Comparison of ENCODE assay signal across 26 cellular contexts in genomic region chr3:195096053-195096452, GRCh38.
DNase-seq lines count a peak whose midpoint lies in the region; ATAC-seq and TF ChIP-seq lines count a peak whose summit lies in the region.
"Had no signal": no experiment of that assay in that cellular context is flagged by ENCODE, and none has a peak within 500 bp of the region (broad histone marks: within the 10 kb centered on the region; RNA-seq: fewer than 3 reads in every experiment).

No MANE protein-coding gene starts in this region.

- H3K36me3 ChIP-seq in BE2C (no peaks in the 10 kb centered on the region), neuronal stem cell (replicated peaks in 1 of 2; ENCODE audit: control insufficient read depth in 2 of 2, insufficient read depth in 2 of 2, low read length in 2 of 2) (peaks cover 0 to 2% of the 10 kb centered on the region in 2 donors)
- H3K36me3 ChIP-seq: upper lobe of left lung had no signal

- DNase-seq in BE2C (peak; percentile 1), GM12864 (ENCODE audit: low read depth) (no peak), neuronal stem cell (ENCODE audit: low spot score) (no peak), NCI-H2107 (lab: John Stamatoyannopoulos, UW) (no peak)
- no peak for DNase-seq in activated T-cell treated with anti-CD3 and anti-CD28 coated beads, Interleukin-2, amount 50 U/mL, for 4 hours
- DNase-seq: activated CD4-positive, alpha-beta T cell treated with anti-CD3 and anti-CD28 coated beads for 48 hours; activated effector memory CD4-positive, alpha-beta T cell treated with Interleukin-2 at 50 U/mL for 16 hours; activated T-cell treated with anti-CD3 and anti-CD28 coated beads for 4 hours; anterior cingulate cortex; CD4-positive, CD25-positive, alpha-beta regulatory T cell; DND-41; hippocampal formation; Karpas-422; mesenchymal stem cell; NCI-H1436 treated with DMSO at 0.1 percent for 48 hours; NCI-H2081 treated with DMSO at 0.1 percent for 48 hours; NCI-H345; stimulated activated CD4-positive, alpha-beta T cell treated with anti-CD3 and anti-CD28 coated beads, Interleukin-15, amount 100 ng/mL, for 24 hours; stimulated activated CD4-positive, alpha-beta T cell treated with anti-CD3 and anti-CD28 coated beads, Interleukin-4, amount 100 ng/mL, for 4 hours; SW 1271; upper lobe of left lung had no signal

- H4K91ac ChIP-seq in neuronal stem cell (ENCODE audit: low read depth, low read length, poor library complexity) = no peak overlapping the region

- peaks cover 16% of the 10 kb centered on the region for H3K4me1 Mint-ChIP-seq in activated T-cell treated with anti-CD3 and anti-CD28 coated beads, Interleukin-2, amount 50 U/mL, for 4 hours (ENCODE audit: low read depth)

- H3K27me3 ChIP-seq in BE2C (no peaks in the 10 kb centered on the region), neuronal stem cell (ENCODE audit: control insufficient read depth in 3 of 3, insufficient read depth in 3 of 3, low read depth in 1 of 3, low read length in 3 of 3) (no peaks in the 10 kb centered on the region)
- H3K27me3 ChIP-seq: upper lobe of left lung had no signal

- H3K79me1 ChIP-seq in neuronal stem cell (ENCODE audit: low read depth, low read length) = peaks cover 5% of the 10 kb centered on the region

- H3K4me2 ChIP-seq in neuronal stem cell (ENCODE audit: insufficient read depth, low read length, poor library complexity, severe bottlenecking) = no peak overlapping the region

- no peak overlapping the region for H3K4ac ChIP-seq in neuronal stem cell (ENCODE audit: low read length)

- H3K4me1 ChIP-seq in BE2C (peaks cover 9% of the 10 kb centered on the region), neuronal stem cell (ENCODE audit: control insufficient read depth in 2 of 2, insufficient read depth in 1 of 2, low read depth in 1 of 2, low read length in 2 of 2) (peaks cover 9 to 10% of the 10 kb centered on the region in 2 donors)

- H3K4me3 ChIP-seq in BE2C (ENCODE audit: low read depth, low read length) (no peak overlapping the region), GM12864 (ENCODE audit: low read depth, low read length) (peak overlapping the region; percentile 59; the same call in 1 of the 2 replicates), neuronal stem cell (ENCODE audit: low read length in 2 of 2) (no peak overlapping the region)
- H3K4me3 ChIP-seq: psoas muscle, upper lobe of left lung had no signal

- H3K36me3 Mint-ChIP-seq in activated T-cell treated with anti-CD3 and anti-CD28 coated beads, Interleukin-2, amount 50 U/mL, for 4 hours (ENCODE audit: insufficient read depth) = peaks cover 5% of the 10 kb centered on the region
- H3K36me3 Mint-ChIP-seq: CD4-positive, CD25-positive, alpha-beta regulatory T cell had no signal

- H3K9me3 ChIP-seq in BE2C (no peaks in the 10 kb centered on the region), neuronal stem cell (replicated peaks in 1 of 2; ENCODE audit: control insufficient read depth in 2 of 2, insufficient read depth in 1 of 2, low read depth in 1 of 2, low read length in 2 of 2) (peaks cover 0 to 2% of the 10 kb centered on the region in 2 donors)
- H3K9me3 ChIP-seq: psoas muscle, upper lobe of left lung had no signal

- H2AK5ac ChIP-seq in neuronal stem cell (ENCODE audit: low read depth, low read length) = no peak overlapping the region

- no peak overlapping the region for H2BK5ac ChIP-seq in neuronal stem cell (ENCODE audit: low read length)

- no peaks in the 10 kb centered on the region for H3K9me3 Mint-ChIP-seq in activated T-cell treated with anti-CD3 and anti-CD28 coated beads, Interleukin-2, amount 50 U/mL, for 4 hours
- H3K9me3 Mint-ChIP-seq: activated naive CD4-positive, alpha-beta T cell treated with anti-CD3 and anti-CD28 coated beads, Interleukin-2, amount 50 U/mL, for 72 hours had no signal

- H3K27ac ChIP-seq in VCaP (peak overlapping the region; percentile 98), neuronal stem cell (replicated peaks; ENCODE audit: low read length) (no peak overlapping the region)
- H3K27ac ChIP-seq: psoas muscle, upper lobe of left lung had no signal

- H2AFZ ChIP-seq in neuronal stem cell (ENCODE audit: low read length) = no peak overlapping the region

- H3K27me3 Mint-ChIP-seq in activated T-cell treated with anti-CD3 and anti-CD28 coated beads, Interleukin-2, amount 50 U/mL, for 4 hours (ENCODE audit: low read depth) = no peaks in the 10 kb centered on the region
- H3K27me3 Mint-ChIP-seq: CD4-positive, CD25-positive, alpha-beta regulatory T cell had no signal

- peak overlapping the region; percentile 7 for H3K23ac ChIP-seq in neuronal stem cell (ENCODE audit: low read depth, low read length, poor library complexity)

- no peak overlapping the region for H2BK15ac ChIP-seq in neuronal stem cell (ENCODE audit: low read length)

- TF ChIP-seq CTCF in BE2C (IDR thresholded peaks at IDR 0.05; ENCODE audit: low read depth, low read length) (no peak), GM12864 (IDR thresholded peaks at IDR 0.05; ENCODE audit: low read depth, low read length, missing control alignments) (no peak), VCaP (conservative IDR thresholded peaks at IDR 0.05) (no peak)

- ATAC-seq in activated T-cell treated with anti-CD3 and anti-CD28 coated beads, Interleukin-2, amount 50 U/mL, for 4 hours = no peak
- ATAC-seq in HG03469 (IDR thresholded peaks at IDR 0.05; ENCODE audit: unreplicated experiment) (no peak), HG03457 (IDR thresholded peaks at IDR 0.05; ENCODE audit: unreplicated experiment) (no peak)

- no peak overlapping the region for H2BK120ac ChIP-seq in neuronal stem cell (ENCODE audit: low read depth, low read length)

- H3K4me3 Mint-ChIP-seq in activated T-cell treated with anti-CD3 and anti-CD28 coated beads, Interleukin-2, amount 50 U/mL, for 4 hours = no peak overlapping the region
- H3K4me3 Mint-ChIP-seq: CD4-positive, CD25-positive, alpha-beta regulatory T cell had no signal

- H3K14ac ChIP-seq in neuronal stem cell (ENCODE audit: low read length) = no peak overlapping the region

- no peak overlapping the region for H3K9ac ChIP-seq in neuronal stem cell (ENCODE audit: low read depth, low read length, poor library complexity)

- H2BK12ac ChIP-seq in neuronal stem cell (ENCODE audit: low read length) = no peak overlapping the region

- H4K8ac ChIP-seq in neuronal stem cell (ENCODE audit: low read depth, low read length) = no peak overlapping the region

- no CpG with 5 or more reads among the region's 11 CpGs for WGBS in neuronal stem cell (ENCODE audit: extremely low coverage in 2 of 2, insufficient read length in 2 of 2, insufficient replicate concordance in 1 of 2), 2 donors

- no peak overlapping the region for H3K18ac ChIP-seq in neuronal stem cell (ENCODE audit: low read length)
